Comparison of ENCODE assay signal across 33 cellular contexts in the genomic region with DNA sequence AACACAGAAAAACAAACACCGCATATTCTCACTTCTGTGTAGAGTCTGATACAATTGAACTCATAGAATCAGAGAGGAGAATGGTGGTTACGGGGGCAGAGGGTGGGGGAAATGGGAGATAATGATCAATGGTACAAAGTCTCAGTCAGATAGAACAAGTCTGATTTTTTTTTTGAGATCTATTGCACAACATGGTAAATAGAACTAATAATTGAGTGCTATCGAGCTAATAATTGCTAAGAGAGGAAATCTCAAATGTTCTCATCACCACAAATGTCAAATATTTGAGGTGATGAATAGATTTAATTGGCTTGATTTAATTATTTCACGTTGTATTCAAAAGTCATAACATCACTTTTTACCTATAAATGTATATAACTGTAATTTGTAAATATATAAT.
"Had no signal": no experiment of that assay in that cellular context is flagged by ENCODE, and none has a peak within 500 bp of the region (broad histone marks: within the 10 kb centered on the region; RNA-seq: fewer than 3 reads in every experiment).

No MANE protein-coding gene starts in this region.

- H3K4me3 ChIP-seq: MG63, PC-9, SJSA1 had no signal

- H3K27me3 ChIP-seq: MG63, SJSA1 had no signal

- H3K9me3 ChIP-seq: MG63, SJSA1, SK-N-SH had no signal

- ATAC-seq: Panc1 had no signal

- H2AFZ ChIP-seq: PC-9 had no signal

- H3K27ac ChIP-seq: PC-9, RWPE1, SJSA1 had no signal

- H3K36me3 ChIP-seq: MG63, SJSA1 had no signal

- H3K4me2 ChIP-seq: PC-9, SK-N-SH had no signal

- H3K9ac ChIP-seq: SK-N-SH had no signal

- DNase-seq: Kasumi-1, KG1, MG63, NCI-H1048, NCI-H1092 treated with DMSO at 0.1 percent for 48 hours, NCI-H1105 treated with DMSO at 0.1 percent for 48 hours, NCI-H1417, NCI-H1436, NCI-H146, NCI-H1694, NCI-H187, NCI-H1930, NCI-H2029 treated with DMSO at 0.1 percent for 48 hours, NCI-H2081 treated with DMSO at 0.1 percent for 48 hours, NCI-H2107, NCI-H2171, NCI-H2227 treated with DMSO at 0.1 percent for 48 hours, NCI-H345, NCI-H446 treated with DMSO at 0.1 percent for 48 hours, NCI-H510A, NCI-H524, NCI-H526, NCI-H69, NCI-H748 treated with DMSO at 0.1 percent for 48 hours, NCI-H82, PC-9, Right ventricle myocardium superior, SHP77 treated with DMSO at 0.1 percent for 48 hours, SK-N-SH, SW 1271 had no signal
